14 cellular contexts compared by ENCODE assay signal in genomic region chr2:152820048-152820447, GRCh38.
"Had no signal": no experiment of that assay in that cellular context is flagged by ENCODE, and none has a peak within 500 bp of the region (broad histone marks: within the 10 kb centered on the region; RNA-seq: fewer than 3 reads in every experiment).

No MANE protein-coding gene starts in this region.

- DNase-seq: dermis blood vessel endothelial cell; dorsolateral prefrontal cortex; effector CD4-positive, alpha-beta T cell; effector memory CD4-positive, alpha-beta T cell; foreskin keratinocyte; heart left ventricle; hypothalamus; left cardiac atrium; left lung; left ventricle myocardium superior; lower lobe of right lung; mesenchymal stem cell; midbrain had no signal

- ATAC-seq: foreskin keratinocyte, gastroesophageal sphincter, heart left ventricle, left cardiac atrium, left lung, left ventricle myocardium superior, lower lobe of right lung had no signal
